Comparison of ENCODE assay signal across 8 cellular contexts in genomic region chr7:130441408-130441854, GRCh38. TPM values are rescaled to one million over a fixed set of nuclear protein-coding genes. Genes with fewer than 3 reads are reported as not detected.
DNase-seq lines count a peak whose midpoint lies in the region; ATAC-seq and TF ChIP-seq lines count a peak whose summit lies in the region.

No MANE protein-coding gene starts in this region.

- peaks cover 54% of the 10 kb centered on the region for H3K4me1 Mint-ChIP-seq in CD4-positive, alpha-beta T cell (ENCODE audit: low read depth)
- H3K4me1 Mint-ChIP-seq in endodermal cell (peaks cover 4% of the 10 kb centered on the region), nephron (peaks cover 71% of the 10 kb centered on the region)

- peak overlapping the region; percentile 89 for H3K27ac Mint-ChIP-seq in CD4-positive, alpha-beta T cell
- H3K27ac Mint-ChIP-seq in endodermal cell = peak overlapping the region; percentile 99
- peak overlapping the region; percentile 99 to 100 (median 100) for H3K27ac Mint-ChIP-seq in nephron

- H3K9me3 Mint-ChIP-seq in CD4-positive, alpha-beta T cell = no peaks in the 10 kb centered on the region
- H3K9me3 Mint-ChIP-seq in endodermal cell = no peaks in the 10 kb centered on the region
- H3K9me3 Mint-ChIP-seq in nephron = peaks cover 5% of the 10 kb centered on the region

- WGBS in endodermal cell (ENCODE audit: insufficient coverage in 1 of 2, insufficient read length in 1 of 2), 2 experiments = 10 to 20% methylated on average over 2 to 9 of the region's 9 CpGs

- H3K36me3 ChIP-seq in endodermal cell (ENCODE audit: control insufficient read depth, insufficient read depth, low read length) = no peaks in the 10 kb centered on the region

- H3K4me3 ChIP-seq in endodermal cell (ENCODE audit: low read length) = peak overlapping the region; percentile 85

- no peaks in the 10 kb centered on the region for H3K9me3 ChIP-seq in CD4-positive, alpha-beta T cell (ENCODE audit: control insufficient read depth, low read length)
- no peaks in the 10 kb centered on the region for H3K9me3 ChIP-seq in endodermal cell (ENCODE audit: control insufficient read depth, low read length)

- no peak for TF ChIP-seq POLR2A in GM18505 (IDR thresholded peaks at IDR 0.05; ENCODE audit: borderline replicate concordance, extremely low read depth, insufficient read depth, insufficient read length)

- peak overlapping the region; percentile 99 for H3K4me3 Mint-ChIP-seq in CD4-positive, alpha-beta T cell
- H3K4me3 Mint-ChIP-seq in endodermal cell (peak overlapping the region; percentile 87), nephron (peak overlapping the region; percentile 97 to 99 (median 98))

- intact Hi-C loops in CD4-positive, alpha-beta T cell (cut with DNase I, micrococcal nuclease) = loop anchor here in 1 of 2 experiments (5.0 kb wide), 3 partner anchors 226 to 494 kb away; partner anchors contain the start of genes COPG2, SSMEM1 and TMEM209

- POLR2A ChIA-PET in CD4-positive, alpha-beta T cell (lab: Charles Lee) = interaction anchor here (0.8 to 2.0 kb wide), 8 partner anchors 13 to 236 kb away, joined by 3 to 7 read pairs (median 4); partner anchors contain the start of gene TMEM209
- POLR2A ChIA-PET in RWPE1 (lab: Yijun Ruan, JAX; ENCODE audit: low non-redundant PET) = no interaction called here

- no peak for DNase-seq in CD4-positive, alpha-beta T cell
- DNase-seq in RWPE1 (ENCODE audit: low spot score) (no peak), endodermal cell (peak; percentile 74), HUDEP-2 (lab: John Stamatoyannopoulos, UW; ENCODE audit: unreplicated experiment in 76 of 76) (no peak), OCI-M1 (lab: John Stamatoyannopoulos, UW) (no peak)

- peak overlapping the region; percentile 66 for H3K9ac ChIP-seq in endodermal cell (ENCODE audit: extremely low read depth, low read length, poor library complexity, severe bottlenecking)

- no peak overlapping the region for H3K27ac ChIP-seq in CD4-positive, alpha-beta T cell (ENCODE audit: low read depth, low read length)
- H3K27ac ChIP-seq in RWPE1 (peak overlapping the region; percentile 88), endodermal cell (ENCODE audit: low read depth, low read length) (peak overlapping the region; percentile 94)

- TF ChIP-seq CTCF in CD4-positive, alpha-beta T cell (IDR thresholded peaks at IDR 0.05) = no peak
- TF ChIP-seq CTCF in RWPE1 (conservative IDR thresholded peaks at IDR 0.05; ENCODE audit: low read depth) (no peak), endodermal cell (conservative IDR thresholded peaks at IDR 0.05) (no peak), nephron (IDR thresholded peaks at IDR 0.05; ENCODE audit: unreplicated experiment in 3 of 3) (no peak)

- no peaks in the 10 kb centered on the region for H3K27me3 Mint-ChIP-seq in CD4-positive, alpha-beta T cell
- peaks cover 4% of the 10 kb centered on the region for H3K27me3 Mint-ChIP-seq in endodermal cell (ENCODE audit: insufficient read depth)
- no peaks in the 10 kb centered on the region for H3K27me3 Mint-ChIP-seq in nephron (ENCODE audit: low read depth)

- peaks cover 6% of the 10 kb centered on the region for H3K36me3 Mint-ChIP-seq in CD4-positive, alpha-beta T cell (ENCODE audit: low read depth)
- H3K36me3 Mint-ChIP-seq in endodermal cell (ENCODE audit: low read depth) (no peaks in the 10 kb centered on the region), nephron (ENCODE audit: low read depth) (peaks cover 12% of the 10 kb centered on the region)

- TF ChIP-seq RAD21 in Ishikawa (IDR thresholded peaks at IDR 0.05; ENCODE audit: low read depth) = no peak

- H3K4me1 ChIP-seq in endodermal cell (ENCODE audit: control insufficient read depth, insufficient read depth, low read length) = no peaks in the 10 kb centered on the region

- ATAC-seq in CD4-positive, alpha-beta T cell (ENCODE audit: poor library complexity) = no peak
- no peak for ATAC-seq in GM18505 (IDR thresholded peaks at IDR 0.05; ENCODE audit: unreplicated experiment)

- H3K27me3 ChIP-seq in CD4-positive, alpha-beta T cell (ENCODE audit: control insufficient read depth, insufficient read depth, low read length) = no peaks in the 10 kb centered on the region
- no peaks in the 10 kb centered on the region for H3K27me3 ChIP-seq in endodermal cell (ENCODE audit: control insufficient read depth, insufficient read depth, low read length, poor library complexity, severe bottlenecking)

- CTCF ChIA-PET in CD4-positive, alpha-beta T cell (lab: Charles Lee) = interaction anchor here (1.0 kb wide), 1 partner anchor 24 kb away, joined by 3 read pairs; no protein-coding TSS in a partner anchor
- CTCF ChIA-PET in RWPE1 (lab: Yijun Ruan, JAX) = interaction anchor here (0.9 kb wide), 1 partner anchor 20 kb away, joined by 3 read pairs; no protein-coding TSS in a partner anchor

- TF ChIP-seq EP300 in Ishikawa (IDR thresholded peaks at IDR 0.05; ENCODE audit: borderline replicate concordance) = no peak

TF ChIP-seq in Ishikawa, 13 proteins besides CTCF, POLR2A, EP300 and RAD21:
- TF ChIP-seq CREB1 (IDR thresholded peaks at IDR 0.05; ENCODE audit: low read depth) (no peak), USF1 (IDR thresholded peaks at IDR 0.05) (no peak), FOXM1 (IDR thresholded peaks at IDR 0.05; ENCODE audit: borderline replicate concordance, low read depth) (0 out of 2 replicates have a peak, but pooled peaks have one; percentile 5), TAF1 (IDR thresholded peaks at IDR 0.05; ENCODE audit: low read depth) (no peak), ZBTB7A (IDR thresholded peaks at IDR 0.05; ENCODE audit: low read depth) (no peak)

RNA-seq across cellular contexts. Expression of gene CEP41, which starts 0.6 kb away (rescaled TPM):
- total RNA-seq in CD4-positive, alpha-beta T cell = 1 to 10 TPM; 3.3 to 4.8 TPM
- total RNA-seq in endodermal cell = 10 to 100 TPM; 11.4 to 13.0 TPM
- polyA plus RNA-seq in endodermal cell (2013, experiment 1 of 2) = 31.3 TPM
- polyA plus RNA-seq in endodermal cell (2013, experiment 2 of 2) = 31.1 TPM

RNA-seq across cellular contexts. Expression of gene MEST, which starts 50.5 kb away (rescaled TPM):
- total RNA-seq in CD4-positive, alpha-beta T cell = 1 to 10 TPM; 2.7 to 2.9 TPM
- total RNA-seq in endodermal cell = 100 to 1,000 TPM; 121 to 149 TPM
- polyA plus RNA-seq in endodermal cell (2013, experiment 1 of 2) = 356 TPM
- polyA plus RNA-seq in endodermal cell (2013, experiment 2 of 2) = 306 TPM

Comparison
In these comparisons a context has a peak if more than half of its experiments do, and no peak if none do; other contexts are left out.
1. RNA of gene MEST, which starts 50.5 kb away (total RNA-seq): 121 to 149 TPM in endodermal cell; 2.7 to 2.9 TPM in CD4-positive, alpha-beta T cell; every median in the first group is over 10 times any median in the second.
2. Peak in every context shown above with its lines, with median percentiles within 50 percentile points of each other: H3K27ac Mint-ChIP-seq and H3K4me3 Mint-ChIP-seq.